1 cellular context compared by ENCODE assay signal in genomic region chr2:160742679-160743078, GRCh38.
TF ChIP-seq lines count a peak whose summit lies in the region.

No MANE protein-coding gene starts in this region.

TF ChIP-seq in H1, 55 proteins besides CTCF, POLR2A, EP300 and RAD21:
- TF ChIP-seq RXRA (IDR thresholded peaks at IDR 0.05; ENCODE audit: insufficient read depth, low read depth, low read length) = no peak
